In genomic region chr17:4187076-4187475, GRCh38 we compare ENCODE assay signal across 12 cellular contexts. TPM values are rescaled to one million over a fixed set of nuclear protein-coding genes. Genes with fewer than 3 reads are reported as not detected.
DNase-seq lines count a peak whose midpoint lies in the region; ATAC-seq and TF ChIP-seq lines count a peak whose summit lies in the region.
"Had no signal": no experiment of that assay in that cellular context is flagged by ENCODE, and none has a peak within 500 bp of the region (broad histone marks: within the 10 kb centered on the region; RNA-seq: fewer than 3 reads in every experiment).

No MANE protein-coding gene starts in this region.

- TF ChIP-seq POLR2A in esophagus squamous epithelium (IDR thresholded peaks at IDR 0.05) = no peak

- peaks cover 12 to 43% (median 17%) of the 10 kb centered on the region in 3 donors for H3K36me3 Mint-ChIP-seq in immature natural killer cell

- WGBS in esophagus squamous epithelium, 2 donors = 40 to 45% methylated on average over 6 of the region's 6 CpGs
- 81 to 94% methylated on average over 2 to 6 of the region's 6 CpGs for WGBS in mesodermal cell (ENCODE audit: insufficient coverage in 2 of 2), 2 experiments

- peak overlapping the region; percentile 63 to 89 (median 86) for H3K27ac ChIP-seq in esophagus squamous epithelium
- H3K27ac ChIP-seq in mesodermal cell (ENCODE audit: low read depth, low read length, severe bottlenecking) = peak overlapping the region; percentile 10
- H3K27ac ChIP-seq: GM23248, tibial nerve had no signal

- no peak for TF ChIP-seq CTCF in esophagus squamous epithelium (IDR thresholded peaks at IDR 0.05)

- no peaks in the 10 kb centered on the region for H3K9me3 Mint-ChIP-seq in immature natural killer cell

- no peak overlapping the region for H3K27ac Mint-ChIP-seq in immature natural killer cell

- H3K4me1 ChIP-seq in esophagus squamous epithelium (peaks cover 0 to 47% (median 9%) of the 10 kb centered on the region in 3 donors), mesodermal cell (ENCODE audit: control insufficient read depth, insufficient read depth, low read length, poor library complexity, severe bottlenecking) (peaks cover 6% of the 10 kb centered on the region)

- H3K36me3 ChIP-seq in esophagus squamous epithelium (peaks cover 8 to 92% (median 8%) of the 10 kb centered on the region in 3 donors), mesodermal cell (ENCODE audit: control insufficient read depth, insufficient read depth, low read length) (peaks cover 90% of the 10 kb centered on the region)

- peak overlapping the region in 3 of 4 donors; percentile 11 to 23 (median 18) for H3K4me3 ChIP-seq in esophagus squamous epithelium
- no peak overlapping the region for H3K4me3 ChIP-seq in mesodermal cell (ENCODE audit: extremely low read depth, insufficient read depth, low read length, poor library complexity, severe bottlenecking)
- H3K4me3 ChIP-seq: GM23248, tibial nerve had no signal

- peaks cover 2 to 10% of the 10 kb centered on the region in 2 donors for H3K4me1 Mint-ChIP-seq in immature natural killer cell

- no peaks in the 10 kb centered on the region for H3K9me3 ChIP-seq in esophagus squamous epithelium
- no peaks in the 10 kb centered on the region for H3K9me3 ChIP-seq in mesodermal cell (ENCODE audit: control insufficient read depth, low read length)
- H3K9me3 ChIP-seq: tibial nerve had no signal

- no peak overlapping the region for H3K4me3 Mint-ChIP-seq in immature natural killer cell

- ATAC-seq in Right ventricle myocardium inferior (peak; percentile 52), GM21360 (IDR thresholded peaks at IDR 0.05; ENCODE audit: unreplicated experiment) (no peak), GM21526 (IDR thresholded peaks at IDR 0.05; ENCODE audit: low FRiP score, unreplicated experiment) (no peak)

- intact Hi-C loops in Right ventricle myocardium inferior (cut with DNase I) (no loop called here), cardiac septum (cut with DNase I) (no loop called here), esophagus squamous epithelium (cut with DNase I) (no loop called here)

- H3K27me3 ChIP-seq in esophagus squamous epithelium = no peaks in the 10 kb centered on the region
- H3K27me3 ChIP-seq: tibial nerve had no signal

- no peak for DNase-seq in Right ventricle myocardium inferior (ENCODE audit: missing footprints)
- DNase-seq in cardiac septum (ENCODE audit: low spot score) = no peak
- no peak for DNase-seq in esophagus squamous epithelium (lab: John Stamatoyannopoulos, UW)
- DNase-seq in immature natural killer cell = no peak
- no peak for DNase-seq in cerebellum (ENCODE audit: low spot score)
- DNase-seq: activated CD4-positive, CD25-positive, alpha-beta regulatory T cell treated with anti-CD3 and anti-CD28 coated beads, Interleukin-2, amount 50 U/mL, for 72 hours; erythroblast; GM23248 had no signal

- H3K27me3 Mint-ChIP-seq in immature natural killer cell (ENCODE audit: low read depth in 3 of 3) = peaks cover 0 to 3% (median 2%) of the 10 kb centered on the region in 3 donors

RNA-seq across cellular contexts. Expression of gene CYB5D2, which starts 44.1 kb away (rescaled TPM):
- total RNA-seq in Right ventricle myocardium inferior (7.5 TPM), cardiac septum (11.1 TPM), esophagus squamous epithelium (10 to 100 TPM; 15.4 to 21.0 (median 18.3) TPM), cerebellum (20.0 TPM)
- 13.6 TPM for polyA plus RNA-seq in mesodermal cell (2013, experiment 1 of 2)
- 14.9 TPM for polyA plus RNA-seq in mesodermal cell (2013, experiment 2 of 2)
- polyA plus RNA-seq in immature natural killer cell = 10 to 100 TPM in 2 of 3 donors, 1 to 10 TPM in 1; 9.3 to 11.1 (median 10.9) TPM

RNA-seq across cellular contexts. Expression of gene ZZEF1, which starts 44.2 kb away (rescaled TPM):
- total RNA-seq in Right ventricle myocardium inferior = 30.4 TPM
- total RNA-seq in cardiac septum = 36.9 TPM
- 10 to 100 TPM; 24.8 to 72.9 (median 36.4) TPM for total RNA-seq in esophagus squamous epithelium
- polyA plus RNA-seq in mesodermal cell (2013, experiment 1 of 2) = 15.8 TPM
- 12.4 TPM for polyA plus RNA-seq in mesodermal cell (2013, experiment 2 of 2)
- 10 to 100 TPM in 1 of 3 donors, 1 to 10 TPM in 2; 2.0 to 12.7 (median 3.9) TPM for polyA plus RNA-seq in immature natural killer cell
- total RNA-seq in cerebellum = 60.2 TPM
